In the genomic region with DNA sequence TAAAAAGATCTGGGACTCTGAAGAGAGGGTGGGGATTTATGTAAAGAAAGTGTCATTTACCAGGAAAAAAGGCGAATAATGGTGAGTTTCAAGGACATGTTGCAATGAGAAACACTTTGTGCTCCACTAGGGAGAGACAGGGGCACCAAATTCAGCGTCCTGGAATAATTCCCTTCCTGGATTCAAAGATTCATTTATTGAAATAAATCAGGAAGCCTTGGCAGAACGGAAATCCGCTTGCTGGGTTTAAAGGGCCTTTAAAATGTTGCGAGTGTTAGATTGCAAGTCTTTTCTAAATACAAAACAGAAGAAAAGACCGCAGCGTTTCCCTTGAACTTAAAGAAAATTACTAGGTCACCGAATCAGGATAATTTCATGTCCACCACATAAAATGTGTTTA, we compare ENCODE assay signal across 18 cellular contexts. TPM values are rescaled to one million over a fixed set of nuclear protein-coding genes. Genes with fewer than 3 reads are reported as not detected.
DNase-seq lines count a peak whose midpoint lies in the region; ATAC-seq and TF ChIP-seq lines count a peak whose summit lies in the region.
"Had no signal": no experiment of that assay in that cellular context is flagged by ENCODE, and none has a peak within 500 bp of the region (broad histone marks: within the 10 kb centered on the region; RNA-seq: fewer than 3 reads in every experiment).

No MANE protein-coding gene starts in this region.

- peaks cover 67% of the 10 kb centered on the region for H3K27me3 Mint-ChIP-seq in brain
- H3K27me3 Mint-ChIP-seq in type B pancreatic cell = peaks cover 66% of the 10 kb centered on the region
- peaks cover 27% of the 10 kb centered on the region for H3K27me3 Mint-ChIP-seq in CD8-positive, alpha-beta T cell (ENCODE audit: low read depth)

- H3K4me1 Mint-ChIP-seq in brain = peaks cover 35% of the 10 kb centered on the region
- no peaks in the 10 kb centered on the region for H3K4me1 Mint-ChIP-seq in type B pancreatic cell (ENCODE audit: unreplicated experiment)
- peaks cover 8% of the 10 kb centered on the region for H3K4me1 Mint-ChIP-seq in CD8-positive, alpha-beta T cell (ENCODE audit: low read depth)

- H3K36me3 ChIP-seq in HUES48 (ENCODE audit: control insufficient read depth, insufficient read depth, low read length) = no peaks in the 10 kb centered on the region
- no peaks in the 10 kb centered on the region for H3K36me3 ChIP-seq in iPS-18a (ENCODE audit: control insufficient read depth, low read depth, low read length)
- H3K36me3 ChIP-seq in CD8-positive, alpha-beta T cell (ENCODE audit: insufficient read depth, low read length) = no peaks in the 10 kb centered on the region

- intact Hi-C loops in CD8-positive, alpha-beta T cell (cut with DNase I, micrococcal nuclease) = no loop called here

- POLR2A ChIA-PET in CD8-positive, alpha-beta T cell (lab: Charles Lee) = no interaction called here

- H3K27me3 ChIP-seq in HUES48 (ENCODE audit: control insufficient read depth, insufficient read depth, low read length) = 0 out of 2 replicates have a peak, but pooled peaks cover 4% of the 10 kb centered on the region
- H3K27me3 ChIP-seq in iPS-18a (ENCODE audit: control insufficient read depth, insufficient read depth, low read length) = peaks cover 9% of the 10 kb centered on the region
- H3K27me3 ChIP-seq in CD8-positive, alpha-beta T cell (ENCODE audit: insufficient read depth, low read length) = peaks cover 10% of the 10 kb centered on the region

- H3K4me3 ChIP-seq in HUES48 (ENCODE audit: low read depth, low read length) (peak overlapping the region; percentile 87), iPS-18a (ENCODE audit: low read length) (peak overlapping the region; percentile 86)
- H3K4me3 ChIP-seq in CD8-positive, alpha-beta T cell (ENCODE audit: low read depth, low read length) = no peak overlapping the region
- H3K4me3 ChIP-seq: K562 had no signal

- DNase-seq in type B pancreatic cell (ENCODE audit: extremely low spot score, unreplicated experiment) (no peak), substantia nigra (lab: John Stamatoyannopoulos, UW) (no peak), T-helper 1 cell (no peak)
- DNase-seq in CD8-positive, alpha-beta T cell = no peak
- DNase-seq: ACHN, AML-193, DND-41, NCI-H1105, NCI-H2081, OCI-M1, Right ventricle myocardium superior, SK-N-SH had no signal

- CTCF ChIA-PET in CD8-positive, alpha-beta T cell (lab: Charles Lee) = no interaction called here

- H3K27ac Mint-ChIP-seq in brain = peak overlapping the region in 4 of 5 experiments; percentile 58 to 98 (median 95)
- H3K27ac Mint-ChIP-seq in type B pancreatic cell = no peak overlapping the region
- H3K27ac Mint-ChIP-seq in CD8-positive, alpha-beta T cell = no peak overlapping the region

- H3K9me3 Mint-ChIP-seq in brain = peaks cover 0 to 4% (median 0%) of the 10 kb centered on the region in 5 experiments
- H3K9me3 Mint-ChIP-seq in type B pancreatic cell = no peaks in the 10 kb centered on the region
- no peaks in the 10 kb centered on the region for H3K9me3 Mint-ChIP-seq in CD8-positive, alpha-beta T cell

- H3K27ac ChIP-seq in HUES48 (ENCODE audit: low read depth, low read length) = no peak overlapping the region
- H3K27ac ChIP-seq in iPS-18a (ENCODE audit: low read length) = no peak overlapping the region
- H3K27ac ChIP-seq in substantia nigra (ENCODE audit: low read depth, low read length, poor library complexity, severe bottlenecking) = no peak overlapping the region
- H3K27ac ChIP-seq in CD8-positive, alpha-beta T cell (ENCODE audit: low read depth, low read length) = no peak overlapping the region
- H3K27ac ChIP-seq: C4-2B had no signal

- H3K9ac ChIP-seq in HUES48 (ENCODE audit: low read depth, low read length) = peak overlapping the region; percentile 90; the same call in 1 of the 2 replicates
- peak overlapping the region; percentile 80 for H3K9ac ChIP-seq in iPS-18a (ENCODE audit: low read length)
- H3K9ac ChIP-seq: SK-N-SH had no signal

- TF ChIP-seq CTCF in brain (conservative IDR thresholded peaks at IDR 0.05) (no peak), type B pancreatic cell (conservative IDR thresholded peaks at IDR 0.05) (no peak)
- TF ChIP-seq CTCF in CD8-positive, alpha-beta T cell (IDR thresholded peaks at IDR 0.05) = no peak

- H3K4me3 Mint-ChIP-seq in brain = peak overlapping the region in 4 of 5 experiments; percentile 79 to 95 (median 88)
- H3K4me3 Mint-ChIP-seq in type B pancreatic cell = peak overlapping the region; percentile 84
- H3K4me3 Mint-ChIP-seq in CD8-positive, alpha-beta T cell = no peak overlapping the region

- no peaks in the 10 kb centered on the region for H3K36me3 Mint-ChIP-seq in brain
- H3K36me3 Mint-ChIP-seq in type B pancreatic cell = no peaks in the 10 kb centered on the region
- no peaks in the 10 kb centered on the region for H3K36me3 Mint-ChIP-seq in CD8-positive, alpha-beta T cell

- H3K9me3 ChIP-seq in HUES48 (ENCODE audit: control insufficient read depth, insufficient read depth, low read length) (no peaks in the 10 kb centered on the region), iPS-18a (ENCODE audit: control insufficient read depth, low read depth, low read length) (peaks cover 4% of the 10 kb centered on the region)
- no peaks in the 10 kb centered on the region for H3K9me3 ChIP-seq in CD8-positive, alpha-beta T cell (ENCODE audit: low read length)
- H3K9me3 ChIP-seq: SK-N-SH had no signal

- peaks cover 46% of the 10 kb centered on the region for H3K4me1 ChIP-seq in HUES48 (ENCODE audit: control insufficient read depth, insufficient read depth, low read length)
- peaks cover 5% of the 10 kb centered on the region for H3K4me1 ChIP-seq in iPS-18a (ENCODE audit: control insufficient read depth, low read depth, low read length)
- no peaks in the 10 kb centered on the region for H3K4me1 ChIP-seq in CD8-positive, alpha-beta T cell (ENCODE audit: insufficient read depth, low read length)

- no peak for ATAC-seq in CD8-positive, alpha-beta T cell
- ATAC-seq: HCT116, K562 had no signal

RNA-seq across cellular contexts. Expression of gene ZIC3, which starts 3.8 kb away (rescaled TPM):
- 0.24 TPM for polyA plus RNA-seq in brain (ENCODE audit: insufficient read depth, low read depth, low replicate concordance)
- total RNA-seq in type B pancreatic cell (ENCODE audit: low replicate concordance) = 28.4 TPM in 1 of 2 replicates, not detected in the other
- total RNA-seq in CD8-positive, alpha-beta T cell = not detected
- total RNA-seq: K562, Right ventricle myocardium superior had no signal
- polyA plus RNA-seq: K562, SK-N-SH had no signal

Comparison
In these comparisons a context has a peak if more than half of its experiments do, and no peak if none do; other contexts are left out.
1. H3K27ac Mint-ChIP-seq: peak in brain (4 of 5); none in type B pancreatic cell (single experiment) and CD8-positive, alpha-beta T cell (single experiment).